ENCODE assay signal across 9 cellular contexts in genomic region chr1:115669002-115669673, GRCh38. TPM values are rescaled to one million over a fixed set of nuclear protein-coding genes. Genes with fewer than 3 reads are reported as not detected.
DNase-seq lines count a peak whose midpoint lies in the region; ATAC-seq and TF ChIP-seq lines count a peak whose summit lies in the region.
"Had no signal": no experiment of that assay in that cellular context is flagged by ENCODE, and none has a peak within 500 bp of the region (broad histone marks: within the 10 kb centered on the region; RNA-seq: fewer than 3 reads in every experiment).

No MANE protein-coding gene starts in this region.

- no peak for ATAC-seq in HG02885 (IDR thresholded peaks at IDR 0.05; ENCODE audit: poor library complexity, unreplicated experiment)
- no peak for ATAC-seq in activated T-cell treated with anti-CD3 and anti-CD28 coated beads, Interleukin-2, amount 50 U/mL, for 4 hours
- no peak for ATAC-seq in HG03342 (IDR thresholded peaks at IDR 0.05; ENCODE audit: unreplicated experiment)

- H3K4me1 Mint-ChIP-seq in HFFc6 (ENCODE audit: low read depth): peaks cover 43% of the 10 kb centered on the region
- H3K4me1 Mint-ChIP-seq in activated T-cell treated with anti-CD3 and anti-CD28 coated beads, Interleukin-2, amount 50 U/mL, for 4 hours (ENCODE audit: low read depth): no peaks in the 10 kb centered on the region

- peaks cover 32% of the 10 kb centered on the region for H3K9me3 Mint-ChIP-seq in HFFc6
- H3K9me3 Mint-ChIP-seq in activated T-cell treated with anti-CD3 and anti-CD28 coated beads, Interleukin-2, amount 50 U/mL, for 4 hours: no peaks in the 10 kb centered on the region

- peak overlapping the region; percentile 79 for H3K27ac Mint-ChIP-seq in HFFc6

- peaks cover 1% of the 10 kb centered on the region; the same call in 1 of the 2 replicates for H3K27me3 Mint-ChIP-seq in HFFc6 (ENCODE audit: insufficient read depth)
- no peaks in the 10 kb centered on the region for H3K27me3 Mint-ChIP-seq in activated T-cell treated with anti-CD3 and anti-CD28 coated beads, Interleukin-2, amount 50 U/mL, for 4 hours (ENCODE audit: low read depth)

- H3K4me3 ChIP-seq in fibroblast of mammary gland (ENCODE audit: control insufficient read depth, low read depth, low read length): no peak overlapping the region

- H3K36me3 Mint-ChIP-seq in HFFc6 (ENCODE audit: low read depth): peaks cover 50% of the 10 kb centered on the region
- peaks cover 4% of the 10 kb centered on the region for H3K36me3 Mint-ChIP-seq in activated T-cell treated with anti-CD3 and anti-CD28 coated beads, Interleukin-2, amount 50 U/mL, for 4 hours (ENCODE audit: insufficient read depth)

- DNase-seq in AG08396 (ENCODE audit: low spot score) (peak; percentile 36), HFFc6 (peak; percentile 83), SW 1271 (lab: John Stamatoyannopoulos, UW) (peak; percentile 14 to 65), fibroblast of mammary gland (ENCODE audit: low read depth) (peak; percentile 91)
- DNase-seq in activated effector memory CD4-positive, alpha-beta T cell treated with Interleukin-2 at 50 U/mL for 16 hours: no peak
- DNase-seq in activated T-cell treated with anti-CD3 and anti-CD28 coated beads, Interleukin-2, amount 50 U/mL, for 4 hours: no peak
- DNase-seq: anterior cingulate cortex had no signal

- TF ChIP-seq CTCF in HFFc6 (IDR thresholded peaks at IDR 0.05) (no peak), fibroblast of mammary gland (conservative IDR thresholded peaks at IDR 0.05; ENCODE audit: control insufficient read depth, insufficient read depth, low read depth, low read length) (peak; percentile 1)

- peak overlapping the region; percentile 36 for H3K4me3 Mint-ChIP-seq in HFFc6
- no peak overlapping the region for H3K4me3 Mint-ChIP-seq in activated T-cell treated with anti-CD3 and anti-CD28 coated beads, Interleukin-2, amount 50 U/mL, for 4 hours

RNA-seq across cellular contexts. Expression of gene VANGL1, which starts 27.4 kb away (rescaled TPM):
- 10 to 100 TPM; 14.7 to 20.6 (median 18.5) TPM for total RNA-seq in HFFc6 (2021; fragmentation: NEBNext Ultra II Directional; extraction: Animal tissue kit (Norgen Biotek cat#: 25700))
- 1 to 10 TPM; 1.6 to 2.1 (median 1.8) TPM for total RNA-seq in activated T-cell treated with anti-CD3 and anti-CD28 coated beads, Interleukin-2, amount 50 U/mL, for 4 hours

Comparison
In these comparisons a context has a peak if more than half of its experiments do, and no peak if none do; other contexts are left out.
1. DNase-seq: peak in AG08396 (single experiment), HFFc6 (single experiment), SW 1271 (2 of 2) and fibroblast of mammary gland (single experiment); none in activated effector memory CD4-positive, alpha-beta T cell treated with Interleukin-2 at 50 U/mL for 16 hours (single experiment) and activated T-cell treated with anti-CD3 and anti-CD28 coated beads, Interleukin-2, amount 50 U/mL, for 4 hours (single experiment).
2. RNA of gene VANGL1, which starts 27.4 kb away (total RNA-seq): 14.7 to 20.6 TPM in HFFc6; 1.6 to 2.1 TPM in activated T-cell treated with anti-CD3 and anti-CD28 coated beads, Interleukin-2, amount 50 U/mL, for 4 hours; every median in the first group is over 4 times any median in the second.